Comparison of ENCODE assay signal across 19 cellular contexts in the genomic region with DNA sequence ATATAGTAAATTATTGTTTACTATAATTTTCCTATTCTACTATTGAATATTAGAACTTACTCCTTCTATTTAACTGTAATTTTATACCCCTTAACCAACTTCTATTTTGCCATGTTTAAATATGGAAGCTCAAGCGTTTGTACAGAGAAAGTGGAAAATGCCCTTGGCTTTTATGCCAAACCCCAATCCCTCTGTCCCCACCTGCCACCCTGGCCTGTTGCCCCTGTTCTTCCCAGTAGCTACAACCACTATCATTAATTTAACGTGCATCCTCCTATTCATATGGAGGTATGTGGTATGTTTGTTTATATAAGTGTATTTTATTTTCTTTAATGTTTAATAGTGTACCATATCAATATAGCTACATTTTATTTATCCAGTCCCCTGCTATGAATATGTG.
"Had no signal": no experiment of that assay in that cellular context is flagged by ENCODE, and none has a peak within 500 bp of the region (broad histone marks: within the 10 kb centered on the region; RNA-seq: fewer than 3 reads in every experiment).

No MANE protein-coding gene starts in this region.

- H3K36me3 ChIP-seq: gastrocnemius medialis, suprapubic skin, transverse colon, vagina had no signal

- H3K4me3 ChIP-seq: dorsolateral prefrontal cortex, gastrocnemius medialis, lower lobe of right lung, smooth muscle cell, suprapubic skin, transverse colon, vagina had no signal

- H3K4me1 ChIP-seq: parathyroid adenoma, suprapubic skin had no signal

- H3K9me3 ChIP-seq: gastrocnemius medialis, lower lobe of right lung, suprapubic skin, transverse colon, vagina had no signal

- DNase-seq: effector CD4-positive, alpha-beta T cell; foreskin fibroblast; gastrocnemius medialis; head of caudate nucleus; left ventricle myocardium superior; lower lobe of right lung; naive B cell; stimulated activated CD4-positive, alpha-beta T cell treated with anti-CD3 and anti-CD28 coated beads, Interleukin-12 subunit alpha, Interleukin-12 subunit beta, amount 100 ng/mL, for 4 hours; stimulated activated CD4-positive, alpha-beta T cell treated with anti-CD3 and anti-CD28 coated beads, Interleukin-1b, Interleukin-23, amount 100 ng/mL, for 48 hours; stimulated activated CD4-positive, alpha-beta T cell treated with anti-CD3 and anti-CD28 coated beads, Interleukin-4, amount 100 ng/mL, for 1 hour; stimulated activated CD8-positive, alpha-beta memory T cell treated with anti-CD3 and anti-CD28 coated beads, Interleukin-4, amount 100 ng/mL, for 48 hours; stimulated activated naive CD4-positive, alpha-beta T cell; stimulated activated naive CD8-positive, alpha-beta T cell treated with anti-CD3 and anti-CD28 coated beads, Interleukin-15, amount 100 ng/mL, for 72 hours; transverse colon had no signal

- H3K9ac ChIP-seq: parathyroid adenoma had no signal

- H3K27me3 ChIP-seq: dorsolateral prefrontal cortex, gastrocnemius medialis, suprapubic skin, transverse colon, vagina had no signal

- H2AFZ ChIP-seq: parathyroid adenoma had no signal

- H3K27ac ChIP-seq: dorsolateral prefrontal cortex, gastrocnemius medialis, lower lobe of right lung, parathyroid adenoma, suprapubic skin, transverse colon, vagina had no signal
